Comparison of ENCODE assay signal across 8 cellular contexts in genomic region chr4:825969-826330, GRCh38. TPM values are rescaled to one million over a fixed set of nuclear protein-coding genes. Genes with fewer than 3 reads are reported as not detected.
DNase-seq lines count a peak whose midpoint lies in the region; ATAC-seq and TF ChIP-seq lines count a peak whose summit lies in the region.

Gene CPLX1, minus strand, starts transcription at chr4:826129. Its CDS starts 1,607 bp downstream, at chr4:824522.

- intact Hi-C loops in Panc1 (cut with micrococcal nuclease; ENCODE audit: unreplicated experiment): no loop called here
- intact Hi-C loops in activated T-helper 2 cell treated with anti-CD3 and anti-CD28 coated beads, Interferon-gamma antibody, Interleukin-2, Interleukin-4, amounts not matched to agents 10 μg/mL and 5 μg/mL and 100 μg/mL, durations not matched to agents 14 hours and 24 hours and 36 hours (cut with micrococcal nuclease): no loop called here

- H3K27me3 Mint-ChIP-seq in activated naive CD4-positive, alpha-beta T cell treated with anti-CD3 and anti-CD28 coated beads, Interleukin-2, amount 10 ng/mL, durations not matched to agents 7 days and 5 days: peaks cover 91% of the 10 kb centered on the region
- H3K27me3 Mint-ChIP-seq in glutamatergic neuron (ENCODE audit: unreplicated experiment): peaks cover 19% of the 10 kb centered on the region
- peaks cover 30% of the 10 kb centered on the region for H3K27me3 Mint-ChIP-seq in activated T-helper 2 cell treated with anti-CD3 and anti-CD28 coated beads, Interferon-gamma antibody, Interleukin-2, Interleukin-4, amounts not matched to agents 10 μg/mL and 5 μg/mL and 100 μg/mL, durations not matched to agents 14 hours and 24 hours and 36 hours (ENCODE audit: low read depth)

- CTCF ChIA-PET in activated naive CD4-positive, alpha-beta T cell treated with anti-CD3 and anti-CD28 coated beads, Interleukin-2, amount 10 ng/mL, durations not matched to agents 7 days and 5 days (lab: Charles Lee): no interaction called here
- CTCF ChIA-PET in Panc1 (lab: Charles Lee): no interaction called here

- POLR2A ChIA-PET in Panc1 (lab: Charles Lee): no interaction called here

- ATAC-seq in Panc1: no peak

- H3K9me3 ChIP-seq in Panc1 (ENCODE audit: control insufficient read depth, insufficient read depth, low read depth, low read length): no peaks in the 10 kb centered on the region

- no peak for TF ChIP-seq CTCF in Panc1 (IDR thresholded peaks at IDR 0.05)
- no peak for TF ChIP-seq CTCF in glutamatergic neuron (IDR thresholded peaks at IDR 0.05; ENCODE audit: partially characterized antibody, unreplicated experiment)

- no peaks in the 10 kb centered on the region for H3K36me3 Mint-ChIP-seq in activated naive CD4-positive, alpha-beta T cell treated with anti-CD3 and anti-CD28 coated beads, Interleukin-2, amount 10 ng/mL, durations not matched to agents 7 days and 5 days
- H3K36me3 Mint-ChIP-seq in glutamatergic neuron (ENCODE audit: unreplicated experiment): peaks cover 8% of the 10 kb centered on the region
- no peaks in the 10 kb centered on the region for H3K36me3 Mint-ChIP-seq in activated T-helper 2 cell treated with anti-CD3 and anti-CD28 coated beads, Interferon-gamma antibody, Interleukin-2, Interleukin-4, amounts not matched to agents 10 μg/mL and 5 μg/mL and 100 μg/mL, durations not matched to agents 14 hours and 24 hours and 36 hours (ENCODE audit: low read depth)

- H3K4me1 Mint-ChIP-seq in activated naive CD4-positive, alpha-beta T cell treated with anti-CD3 and anti-CD28 coated beads, Interleukin-2, amount 10 ng/mL, durations not matched to agents 7 days and 5 days: no peaks in the 10 kb centered on the region
- peaks cover 7% of the 10 kb centered on the region for H3K4me1 Mint-ChIP-seq in glutamatergic neuron (ENCODE audit: low read depth, unreplicated experiment)
- no peaks in the 10 kb centered on the region for H3K4me1 Mint-ChIP-seq in activated T-helper 2 cell treated with anti-CD3 and anti-CD28 coated beads, Interferon-gamma antibody, Interleukin-2, Interleukin-4, amounts not matched to agents 10 μg/mL and 5 μg/mL and 100 μg/mL, durations not matched to agents 14 hours and 24 hours and 36 hours (ENCODE audit: low read depth)

- no peak within 1 kb of the TSS for H3K27ac ChIP-seq in Panc1 (ENCODE audit: low read length)

- no peak within 1 kb of the TSS for H3K4me3 Mint-ChIP-seq in activated naive CD4-positive, alpha-beta T cell treated with anti-CD3 and anti-CD28 coated beads, Interleukin-2, amount 10 ng/mL, durations not matched to agents 7 days and 5 days
- peak within 1 kb of the TSS; percentile 83 for H3K4me3 Mint-ChIP-seq in glutamatergic neuron (ENCODE audit: unreplicated experiment)
- H3K4me3 Mint-ChIP-seq in activated T-helper 2 cell treated with anti-CD3 and anti-CD28 coated beads, Interferon-gamma antibody, Interleukin-2, Interleukin-4, amounts not matched to agents 10 μg/mL and 5 μg/mL and 100 μg/mL, durations not matched to agents 14 hours and 24 hours and 36 hours (ENCODE audit: low read depth): no peak within 1 kb of the TSS

- no TSS peak for BruUV-seq in Panc1 (replicated peaks; lab: Mats Ljungman, UMichigan)

- H3K4me3 ChIP-seq in Panc1 (ENCODE audit: low read depth in 2 of 2, low read length in 2 of 2): peak within 1 kb of the TSS; percentile 30 to 33

- peaks cover 8% of the 10 kb centered on the region; the same call in 1 of the 2 replicates for H3K4me1 ChIP-seq in Panc1 (ENCODE audit: control insufficient read depth, insufficient read depth, low read length)

- peak; percentile 23 for DNase-seq in activated naive CD4-positive, alpha-beta T cell treated with anti-CD3 and anti-CD28 coated beads, Interleukin-2, amount 10 ng/mL, durations not matched to agents 7 days and 5 days
- DNase-seq in activated naive CD4-positive, alpha-beta T cell treated with anti-CD3 and anti-CD28 coated beads, Interleukin-2, amount 50 U/mL, for 16 hours: no peak
- DNase-seq in Panc1 (ENCODE audit: low read depth, low spot score): no peak
- peak; percentile 82 for DNase-seq in glutamatergic neuron
- DNase-seq in stimulated activated CD4-positive, alpha-beta T cell treated with anti-CD3 and anti-CD28 coated beads, Interleukin-4, amount 100 ng/mL, for 4 hours: peak; percentile 23 to 28
- DNase-seq in GDM1 (lab: John Stamatoyannopoulos, UW): no peak
- no peak for DNase-seq in pons (ENCODE audit: low spot score)
- no peak for DNase-seq in activated T-helper 2 cell treated with anti-CD3 and anti-CD28 coated beads, Interferon-gamma antibody, Interleukin-2, Interleukin-4, amounts not matched to agents 10 μg/mL and 5 μg/mL and 100 μg/mL, durations not matched to agents 14 hours and 24 hours and 36 hours (ENCODE audit: low spot score)

- no peak within 1 kb of the TSS for H3K27ac Mint-ChIP-seq in activated naive CD4-positive, alpha-beta T cell treated with anti-CD3 and anti-CD28 coated beads, Interleukin-2, amount 10 ng/mL, durations not matched to agents 7 days and 5 days
- no peak within 1 kb of the TSS for H3K27ac Mint-ChIP-seq in glutamatergic neuron (ENCODE audit: unreplicated experiment)
- H3K27ac Mint-ChIP-seq in activated T-helper 2 cell treated with anti-CD3 and anti-CD28 coated beads, Interferon-gamma antibody, Interleukin-2, Interleukin-4, amounts not matched to agents 10 μg/mL and 5 μg/mL and 100 μg/mL, durations not matched to agents 14 hours and 24 hours and 36 hours: no peak within 1 kb of the TSS

- no peaks in the 10 kb centered on the region for H3K36me3 ChIP-seq in Panc1 (ENCODE audit: control insufficient read depth, insufficient read depth, low read length)

- no peaks in the 10 kb centered on the region for H3K27me3 ChIP-seq in Panc1 (ENCODE audit: control insufficient read depth, insufficient read depth, low read length)

- in situ Hi-C loops in Panc1 (cut with HindIII; ENCODE audit: low pct_unique_long_range_greater_than_20kb, low sequenced_read_pairs): no loop called here

- H3K9me3 Mint-ChIP-seq in activated naive CD4-positive, alpha-beta T cell treated with anti-CD3 and anti-CD28 coated beads, Interleukin-2, amount 10 ng/mL, durations not matched to agents 7 days and 5 days: no peaks in the 10 kb centered on the region
- H3K9me3 Mint-ChIP-seq in glutamatergic neuron (ENCODE audit: unreplicated experiment): peaks cover 11% of the 10 kb centered on the region
- H3K9me3 Mint-ChIP-seq in activated T-helper 2 cell treated with anti-CD3 and anti-CD28 coated beads, Interferon-gamma antibody, Interleukin-2, Interleukin-4, amounts not matched to agents 10 μg/mL and 5 μg/mL and 100 μg/mL, durations not matched to agents 14 hours and 24 hours and 36 hours: no peaks in the 10 kb centered on the region

RNA-seq across cellular contexts. Expression of gene CPLX1, which starts in this region (rescaled TPM):
- total RNA-seq in Panc1 (2021; ENCODE audit: unreplicated experiment) (6.7 TPM), glutamatergic neuron (ENCODE audit: unreplicated experiment) (115 TPM)
- 15.0 TPM for polyA plus RNA-seq in Panc1 (2012; ENCODE audit: insufficient read length)
- total RNA-seq in activated T-helper 2 cell treated with anti-CD3 and anti-CD28 coated beads, Interferon-gamma antibody, Interleukin-2, Interleukin-4, amounts not matched to agents 10 μg/mL and 5 μg/mL and 100 μg/mL, durations not matched to agents 14 hours and 24 hours and 36 hours: 0.64 and 0.74 TPM in 2 replicates

Comparison
In these comparisons a context has a peak if more than half of its experiments do, and no peak if none do; other contexts are left out.
1. RNA of gene CPLX1 (total RNA-seq): 115 TPM in glutamatergic neuron (single experiment); 6.7 TPM in Panc1 (single experiment) and 0.64 to 0.74 TPM in activated T-helper 2 cell treated with anti-CD3 and anti-CD28 coated beads, Interferon-gamma antibody, Interleukin-2, Interleukin-4, amounts not matched to agents 10 μg/mL and 5 μg/mL and 100 μg/mL, durations not matched to agents 14 hours and 24 hours and 36 hours; every median in the first group is over 10 times any median in the second.
2. DNase-seq: peak in activated naive CD4-positive, alpha-beta T cell treated with anti-CD3 and anti-CD28 coated beads, Interleukin-2, amount 10 ng/mL, durations not matched to agents 7 days and 5 days (single experiment), glutamatergic neuron (single experiment) and stimulated activated CD4-positive, alpha-beta T cell treated with anti-CD3 and anti-CD28 coated beads, Interleukin-4, amount 100 ng/mL, for 4 hours (2 of 2); none in activated naive CD4-positive, alpha-beta T cell treated with anti-CD3 and anti-CD28 coated beads, Interleukin-2, amount 50 U/mL, for 16 hours (single experiment), Panc1 (single experiment), GDM1 (single experiment), pons (single experiment) and activated T-helper 2 cell treated with anti-CD3 and anti-CD28 coated beads, Interferon-gamma antibody, Interleukin-2, Interleukin-4, amounts not matched to agents 10 μg/mL and 5 μg/mL and 100 μg/mL, durations not matched to agents 14 hours and 24 hours and 36 hours (single experiment).